12 cellular contexts compared by ENCODE assay signal in the genomic region with DNA sequence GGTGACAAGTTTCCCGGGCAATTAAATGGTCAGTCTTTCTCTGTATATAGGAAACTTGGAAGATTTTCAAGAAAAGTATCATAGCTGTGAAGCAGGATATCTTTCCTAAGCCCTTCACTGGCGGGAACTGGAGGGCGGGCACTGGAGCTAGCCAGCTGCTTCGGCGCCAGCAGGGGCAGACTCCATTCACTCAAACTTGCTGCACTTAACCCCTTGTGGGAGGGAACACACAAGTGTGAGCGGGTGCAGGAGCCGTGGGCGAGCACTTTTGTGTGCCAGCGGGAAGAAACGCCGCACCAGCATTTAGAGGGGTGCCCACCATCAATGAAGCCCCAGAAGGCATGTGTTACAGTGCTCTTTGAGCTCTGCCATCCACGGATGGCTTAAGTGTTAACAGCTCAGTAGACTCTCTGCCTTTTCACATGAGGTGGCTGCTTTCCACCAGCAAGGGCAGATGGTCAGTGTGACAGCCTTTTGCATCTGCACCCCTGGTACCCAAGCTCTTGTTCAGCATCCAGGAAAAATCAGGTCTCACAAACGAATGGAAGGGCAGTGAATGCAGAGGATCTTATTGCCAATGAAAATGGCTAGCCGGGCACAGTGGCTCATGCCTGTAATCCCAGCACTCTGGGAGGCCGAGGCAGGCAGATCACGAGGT.
DNase-seq lines count a peak whose midpoint lies in the region; ATAC-seq, FAIRE-seq and TF ChIP-seq lines count a peak whose summit lies in the region.
"Had no signal": no experiment of that assay in that cellular context is flagged by ENCODE, and none has a peak within 500 bp of the region (broad histone marks: within the 10 kb centered on the region; RNA-seq: fewer than 3 reads in every experiment).

No MANE protein-coding gene starts in this region.

- H3F3A ChIP-seq in PC-9 (ENCODE audit: insufficient read depth, low read depth), result no peaks in the 10 kb centered on the region

- H2AK5ac ChIP-seq in IMR-90 (ENCODE audit: low read depth, low read length), result no peak overlapping the region

- H4K8ac ChIP-seq in IMR-90 (ENCODE audit: low read depth in 2 of 2, low read length in 2 of 2), result no peak overlapping the region

- intact Hi-C loops in IMR-90 (cut with micrococcal nuclease), result no loop called here
- intact Hi-C loops in left cardiac atrium (cut with DNase I), result no loop called here
- intact Hi-C loops in PC-9 (cut with micrococcal nuclease; ENCODE audit: unreplicated experiment), result no loop called here

- H3K18ac ChIP-seq in IMR-90 (ENCODE audit: low read depth, low read length), result no peak overlapping the region

- H3K9me1 ChIP-seq in IMR-90 (ENCODE audit: insufficient read depth, low read length), result no peaks in the 10 kb centered on the region

- H4K5ac ChIP-seq in IMR-90 (ENCODE audit: low read depth, low read length), result no peak overlapping the region

- WGBS in IMR-90 (ENCODE audit: extremely low coverage in 2 of 2, insufficient read length in 1 of 2), 2 experiments, result 19% methylated on average over 9 of the region's 16 CpGs; no CpG with 5 or more reads in 1 of the 2 experiments

- BruUV-seq in IMR-90 (replicated peaks; lab: Mats Ljungman, UMichigan) (no TSS peak), PC-9 (replicated peaks; lab: Mats Ljungman, UMichigan) (no TSS peak)

- H3K36me3 ChIP-seq in IMR-90 (ENCODE audit: control insufficient read depth, insufficient read depth, low read length), result no peaks in the 10 kb centered on the region
- no peaks in the 10 kb centered on the region for H3K36me3 ChIP-seq in adipocyte (ENCODE audit: control insufficient read depth, insufficient read depth, low read length, severe bottlenecking)
- no peaks in the 10 kb centered on the region for H3K36me3 ChIP-seq in skeletal muscle satellite cell (ENCODE audit: insufficient read depth, low read length)
- no peaks in the 10 kb centered on the region for H3K36me3 ChIP-seq in PC-9 (ENCODE audit: low read depth)

- H3K27ac ChIP-seq in IMR-90 (ENCODE audit: insufficient read depth, low read length), result no peak overlapping the region
- no peak overlapping the region for H3K27ac ChIP-seq in PC-9
- H3K27ac ChIP-seq: VCaP had no signal

- FAIRE-seq in H54 (lab: Jason Lieb, UNC), result no peak

- POLR2A ChIA-PET in IMR-90 (lab: Charles Lee; ENCODE audit: unreplicated experiment) (no interaction called here), PC-9 (lab: Charles Lee; ENCODE audit: unreplicated experiment) (no interaction called here)

- dilution Hi-C loops in IMR-90 (cut with HindIII; ENCODE audit: low sequenced_read_pairs, unreplicated experiment), result no loop called here

- DNase-seq in IMR-90 (no peak), adipocyte (ENCODE audit: low read depth) (no peak), left cardiac atrium (peak; percentile 45), H54 (ENCODE audit: insufficient read length, low spot score) (no peak), PC-9 (no peak)
- DNase-seq: activated naive CD4-positive, alpha-beta T cell treated with Interleukin-2 at 50 U/mL for 16 hours; NCI-H2081 treated with DMSO at 0.1 percent for 48 hours; occipital lobe had no signal

- no peak overlapping the region for H3K4ac ChIP-seq in IMR-90 (ENCODE audit: low read depth, low read length)

- no peak overlapping the region for H2BK5ac ChIP-seq in IMR-90 (ENCODE audit: low read depth, low read length, poor library complexity, severe bottlenecking)

- in situ Hi-C loops in IMR-90 (cut with MboI; ENCODE audit: low sequenced_read_pairs), result no loop called here

- H3K9ac ChIP-seq in IMR-90 (ENCODE audit: low read depth, low read length), result no peak overlapping the region
- H3K9ac ChIP-seq in adipocyte (ENCODE audit: low read length), result peak overlapping the region; percentile 37
- no peak overlapping the region for H3K9ac ChIP-seq in skeletal muscle satellite cell (ENCODE audit: low read depth, low read length)

- H3K4me2 ChIP-seq in IMR-90 (ENCODE audit: low read depth, low read length) (peak overlapping the region; percentile 20; the same call in 1 of the 2 replicates), skeletal muscle satellite cell (ENCODE audit: low read length) (peak overlapping the region; percentile 66), PC-9 (no peak overlapping the region)

- no peak overlapping the region for H2AK9ac ChIP-seq in IMR-90 (replicated peaks; ENCODE audit: low read depth, low read length, poor library complexity)

- H2AFZ ChIP-seq in IMR-90 (replicated peaks; ENCODE audit: low read length, poor library complexity) (peak overlapping the region; percentile 17), PC-9 (no peak overlapping the region)

- no peaks in the 10 kb centered on the region for H3K79me2 ChIP-seq in PC-9 (ENCODE audit: low read depth)

- no peak overlapping the region for H4K91ac ChIP-seq in IMR-90 (ENCODE audit: insufficient read depth, low read depth, low read length)

- no peaks in the 10 kb centered on the region; the same call in 1 of the 2 replicates for H3K27me3 ChIP-seq in IMR-90 (ENCODE audit: control insufficient read depth, insufficient read depth, low read length)
- peaks cover 4% of the 10 kb centered on the region for H3K27me3 ChIP-seq in adipocyte (replicated peaks; ENCODE audit: control insufficient read depth, insufficient read depth, low read length)
- no peaks in the 10 kb centered on the region for H3K27me3 ChIP-seq in skeletal muscle satellite cell (ENCODE audit: control insufficient read depth, insufficient read depth, low read length)
- peaks cover 26% of the 10 kb centered on the region; the same call in 1 of the 2 replicates for H3K27me3 ChIP-seq in PC-9 (ENCODE audit: insufficient read depth, low read depth)

- TF ChIP-seq CTCF in IMR-90 (conservative IDR thresholded peaks at IDR 0.05; ENCODE audit: low read depth, low read length) (no peak), PC-9 (conservative IDR thresholded peaks at IDR 0.05) (no peak)

- H3K56ac ChIP-seq in IMR-90 (ENCODE audit: extremely low read depth, insufficient read depth, low read length), result no peak overlapping the region

- H3K9me3 ChIP-seq in IMR-90 (ENCODE audit: control insufficient read depth, insufficient read depth, low read length) (0 out of 2 replicates have a peak, but pooled peaks cover 4% of the 10 kb centered on the region), adipocyte (ENCODE audit: control insufficient read depth, low read length) (peaks cover 6% of the 10 kb centered on the region), skeletal muscle satellite cell (replicated peaks; ENCODE audit: low read length) (no peaks in the 10 kb centered on the region), PC-9 (ENCODE audit: insufficient read depth, low read depth) (no peaks in the 10 kb centered on the region)

- H3K79me1 ChIP-seq in IMR-90 (ENCODE audit: low read depth in 1 of 2, low read length in 2 of 2), result no peaks in the 10 kb centered on the region

- ATAC-seq in IMR-90 (ENCODE audit: low read depth) (peak; percentile 79), left cardiac atrium (peak; percentile 77 to 83), HG03139 (IDR thresholded peaks at IDR 0.05; ENCODE audit: unreplicated experiment) (no peak), GM18873 (IDR thresholded peaks at IDR 0.05; ENCODE audit: low FRiP score, unreplicated experiment) (no peak)

- H3K14ac ChIP-seq in IMR-90 (replicated peaks; ENCODE audit: low read depth, low read length), result no peak overlapping the region

- TF ChIP-seq POLR2A in IMR-90 (IDR thresholded peaks at IDR 0.05; ENCODE audit: low read depth, low read length) (no peak), H54 (IDR thresholded peaks at IDR 0.05; ENCODE audit: low read depth, low read length) (no peak)

- H2BK15ac ChIP-seq in IMR-90 (ENCODE audit: low read depth, low read length), result no peak overlapping the region

- H4K20me1 ChIP-seq in IMR-90 (ENCODE audit: insufficient read depth, low read length) (no peaks in the 10 kb centered on the region), PC-9 (ENCODE audit: insufficient read depth) (no peaks in the 10 kb centered on the region)

- H3K4me3 ChIP-seq in IMR-90 (ENCODE audit: insufficient read depth, low read depth, low read length) (no peak overlapping the region), adipocyte (ENCODE audit: low read length) (peak overlapping the region; percentile 66), skeletal muscle satellite cell (ENCODE audit: low read length) (peak overlapping the region; percentile 25), PC-9 (no peak overlapping the region)

- no peak overlapping the region for H2BK20ac ChIP-seq in IMR-90 (ENCODE audit: low read depth, low read length)

- no peak overlapping the region for H3K23ac ChIP-seq in IMR-90 (ENCODE audit: low read depth, low read length)

- H2BK120ac ChIP-seq in IMR-90 (ENCODE audit: low read depth, low read length), result no peak overlapping the region

- no peak for TF ChIP-seq RAD21 in IMR-90 (IDR thresholded peaks at IDR 0.05; ENCODE audit: low read length)

- H3K4me1 ChIP-seq in IMR-90 (ENCODE audit: control insufficient read depth, insufficient read depth, low read length) (peaks cover 2% of the 10 kb centered on the region; the same call in 1 of the 2 replicates), adipocyte (ENCODE audit: control insufficient read depth, insufficient read depth, low read length) (peaks cover 14% of the 10 kb centered on the region), skeletal muscle satellite cell (ENCODE audit: control insufficient read depth, insufficient read depth, low read length) (peaks cover 16% of the 10 kb centered on the region), PC-9 (replicated peaks; ENCODE audit: insufficient read depth) (no peaks in the 10 kb centered on the region)

- no peaks in the 10 kb centered on the region for H3K9me2 ChIP-seq in PC-9 (ENCODE audit: insufficient read depth)

- CTCF ChIA-PET in IMR-90 (lab: Yijun Ruan, JAX) (no interaction called here), PC-9 (lab: Charles Lee) (no interaction called here)

TF ChIP-seq in IMR-90, 13 proteins besides CTCF, POLR2A, EP300 and RAD21 (continues in another document):
- no peak for TF ChIP-seq BHLHE40 (IDR thresholded peaks at IDR 0.05; ENCODE audit: low read depth, low read length)
- no peak for TF ChIP-seq CHD1 (IDR thresholded peaks at IDR 0.05; ENCODE audit: low read depth, low read length)
- TF ChIP-seq MAFK (IDR thresholded peaks at IDR 0.05; ENCODE audit: low read depth, low read length), result no peak
- TF ChIP-seq SMC3 (IDR thresholded peaks at IDR 0.05; ENCODE audit: low read depth, low read length), result no peak
- no peak for TF ChIP-seq NFE2L2 (IDR thresholded peaks at IDR 0.05; ENCODE audit: low read depth, low read length)
- TF ChIP-seq, protein P1, sequence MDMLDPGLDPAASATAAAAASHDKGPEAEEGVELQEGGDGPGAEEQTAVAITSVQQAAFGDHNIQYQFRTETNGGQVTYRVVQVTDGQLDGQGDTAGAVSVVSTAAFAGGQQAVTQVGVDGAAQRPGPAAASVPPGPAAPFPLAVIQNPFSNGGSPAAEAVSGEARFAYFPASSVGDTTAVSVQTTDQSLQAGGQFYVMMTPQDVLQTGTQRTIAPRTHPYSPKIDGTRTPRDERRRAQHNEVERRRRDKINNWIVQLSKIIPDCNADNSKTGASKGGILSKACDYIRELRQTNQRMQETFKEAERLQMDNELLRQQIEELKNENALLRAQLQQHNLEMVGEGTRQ (IDR thresholded peaks at IDR 0.05; ENCODE audit: low read depth, low read length), result no peak

Comparison
In these comparisons a context has a peak if more than half of its experiments do, and no peak if none do; other contexts are left out.
1. ATAC-seq: peak in IMR-90 (single experiment) and left cardiac atrium (2 of 2); none in HG03139 (single experiment) and GM18873 (single experiment).
2. H3K4me3 ChIP-seq: peak in adipocyte (single experiment) and skeletal muscle satellite cell (single experiment); none in IMR-90 (single experiment) and PC-9 (single experiment).